1 cellular context compared by ENCODE assay signal in genomic region chr3:39216176-39216790, GRCh38.
A peak's percentile ranks its signal among the peaks of the same experiment; 100 is the strongest.
TF ChIP-seq lines count a peak whose summit lies in the region.

No MANE protein-coding gene starts in this region.

TF ChIP-seq in GM12878, 131 proteins besides CTCF, POLR2A, EP300 and RAD21 (continued from another document and continues in another):
- TF ChIP-seq NKRF (conservative IDR thresholded peaks at IDR 0.05): no peak; the same call in 1 of the 2 replicates
- TF ChIP-seq RUNX3 (IDR thresholded peaks at IDR 0.05; ENCODE audit: low read length): peak; percentile 99
- TF ChIP-seq TARDBP (IDR thresholded peaks at IDR 0.05; ENCODE audit: borderline replicate concordance): no peak
- peak; percentile 98 to 99 for TF ChIP-seq IKZF2 (IDR thresholded peaks at IDR 0.05)
- TF ChIP-seq IRF3 (IDR thresholded peaks at IDR 0.05): no peak
- no peak for TF ChIP-seq STAT3 (IDR thresholded peaks at IDR 0.05; ENCODE audit: low read depth, low read length)
- TF ChIP-seq PBX3 (IDR thresholded peaks at IDR 0.05; ENCODE audit: insufficient replicate concordance, low read depth, low read length): no peak
- TF ChIP-seq NR2C1 (IDR thresholded peaks at IDR 0.05): no peak
- peak; percentile 82; the same call in 1 of the 2 replicates for TF ChIP-seq MTA3 (IDR thresholded peaks at IDR 0.05; ENCODE audit: borderline replicate concordance, low read length)
- peak; percentile 50; the same call in 1 of the 2 replicates for TF ChIP-seq BACH1 (IDR thresholded peaks at IDR 0.05; ENCODE audit: borderline replicate concordance)
- peak; percentile 43; the same call in 1 of the 2 replicates for TF ChIP-seq GABPA (IDR thresholded peaks at IDR 0.05; ENCODE audit: low read depth)
- peak; percentile 84 for TF ChIP-seq MTA2 (IDR thresholded peaks at IDR 0.05; ENCODE audit: low read depth)
- TF ChIP-seq BMI1 (IDR thresholded peaks at IDR 0.05; ENCODE audit: borderline replicate concordance): peak; percentile 62; the same call in 1 of the 2 replicates
- TF ChIP-seq PAX5 (IDR thresholded peaks at IDR 0.05; ENCODE audit: borderline replicate concordance, low read depth, low read length): peak; percentile 92
- TF ChIP-seq ZNF384 (IDR thresholded peaks at IDR 0.05; ENCODE audit: borderline replicate concordance, low read depth, low read length): peak; percentile 98
- peak; percentile 58; the same call in 1 of the 2 replicates for TF ChIP-seq GATAD2B (conservative IDR thresholded peaks at IDR 0.05; ENCODE audit: low read depth)
- TF ChIP-seq IRF5 (IDR thresholded peaks at IDR 0.05; ENCODE audit: borderline replicate concordance): 0 out of 2 replicates have a peak, but pooled peaks have one; percentile 26
- no peak for TF ChIP-seq FOXK2 (IDR thresholded peaks at IDR 0.05)
- TF ChIP-seq CREB1 (IDR thresholded peaks at IDR 0.05; ENCODE audit: low read depth): 0 out of 2 replicates have a peak, but pooled peaks have one; percentile 53
- 0 out of 2 replicates have a peak, but pooled peaks have one; percentile 26 for TF ChIP-seq YY1 (IDR thresholded peaks at IDR 0.05; ENCODE audit: low read depth, low read length)
- TF ChIP-seq NFYA (IDR thresholded peaks at IDR 0.05; ENCODE audit: borderline replicate concordance, low read depth, low read length): no peak
- TF ChIP-seq SPI1 (IDR thresholded peaks at IDR 0.05; ENCODE audit: borderline replicate concordance, insufficient read depth, low read depth, low read length): peak; percentile 99
- no peak for TF ChIP-seq ZNF592 (IDR thresholded peaks at IDR 0.05)
- 0 out of 2 replicates have a peak, but pooled peaks have one; percentile 20 for TF ChIP-seq HDGF (IDR thresholded peaks at IDR 0.05)
- peak; percentile 78 for TF ChIP-seq JUNB (IDR thresholded peaks at IDR 0.05)
- TF ChIP-seq IRF4 (IDR thresholded peaks at IDR 0.05; ENCODE audit: low read depth, low read length): peak; percentile 99
- TF ChIP-seq CUX1 (IDR thresholded peaks at IDR 0.05; ENCODE audit: insufficient replicate concordance, low read depth, low read length): peak; percentile 57
- no peak for TF ChIP-seq NR2C2 (IDR thresholded peaks at IDR 0.05; ENCODE audit: borderline replicate concordance, control insufficient read depth, insufficient read length, low read depth)
- no peak for TF ChIP-seq ESRRA (IDR thresholded peaks at IDR 0.05; ENCODE audit: low read length)
- TF ChIP-seq NFIC (IDR thresholded peaks at IDR 0.05; ENCODE audit: low read depth, low read length): peak; percentile 95
- TF ChIP-seq MEF2A (IDR thresholded peaks at IDR 0.05; ENCODE audit: insufficient read depth, low read depth, low read length): peak; percentile 78
- TF ChIP-seq E2F8 (IDR thresholded peaks at IDR 0.05; ENCODE audit: low read depth, partially characterized antibody): no peak
- peak; percentile 91 for TF ChIP-seq RELB (IDR thresholded peaks at IDR 0.05; ENCODE audit: low read depth)
- TF ChIP-seq CEBPB (IDR thresholded peaks at IDR 0.05; ENCODE audit: borderline replicate concordance in 1 of 2, low read depth in 2 of 2, low read length in 2 of 2): 0 out of 4 replicates have a peak, but pooled peaks of 1 of the 2 experiments have one; percentile 71
- TF ChIP-seq BCL3 (IDR thresholded peaks at IDR 0.05; ENCODE audit: borderline replicate concordance, insufficient read depth, low read depth, low read length, poor library complexity, severe bottlenecking): peak; percentile 68
- peak; percentile 78 for TF ChIP-seq FOXM1 (IDR thresholded peaks at IDR 0.05; ENCODE audit: low read depth, low read length)
- peak; percentile 97 for TF ChIP-seq TCF3 (IDR thresholded peaks at IDR 0.05; ENCODE audit: borderline replicate concordance, insufficient read depth, low read depth, low read length)
